11 cellular contexts compared by ENCODE assay signal in genomic region chr1:3518256-3518655, GRCh38.
DNase-seq lines count a peak whose midpoint lies in the region; ATAC-seq and TF ChIP-seq lines count a peak whose summit lies in the region.
"Had no signal": no experiment of that assay in that cellular context is flagged by ENCODE, and none has a peak within 500 bp of the region (broad histone marks: within the 10 kb centered on the region; RNA-seq: fewer than 3 reads in every experiment).

No MANE protein-coding gene starts in this region.

- CTCF ChIA-PET in Calu3 (lab: Charles Lee): interaction anchor here (1.1 kb wide), 1 partner anchor 101 kb away, joined by 3 read pairs; no protein-coding TSS in a partner anchor

- H3K27me3 ChIP-seq in RWPE2 (ENCODE audit: insufficient read depth, poor library complexity, severe bottlenecking): no peaks in the 10 kb centered on the region
- H3K27me3 ChIP-seq in dorsolateral prefrontal cortex: no peaks in the 10 kb centered on the region
- no peaks in the 10 kb centered on the region for H3K27me3 ChIP-seq in sigmoid colon

- BruUV-seq in Calu3 (replicated peaks; lab: Mats Ljungman, UMichigan): no TSS peak

- 93 to 95% methylated on average over 12 of the region's 12 CpGs for WGBS in sigmoid colon, 2 donors

- intact Hi-C loops in Calu3 (cut with micrococcal nuclease; ENCODE audit: unreplicated experiment) (no loop called here), dorsolateral prefrontal cortex (cut with DNase I) (no loop called here), sigmoid colon (cut with DNase I) (no loop called here)

- peak; percentile 80 for TF ChIP-seq CTCF in Calu3 (IDR thresholded peaks at IDR 0.05; ENCODE audit: unreplicated experiment)
- TF ChIP-seq CTCF in RWPE2 (IDR thresholded peaks at IDR 0.05; ENCODE audit: poor library complexity, severe bottlenecking): peak; percentile 32
- peak in 46 of 56 donors; percentile 12 to 64 (median 36) for TF ChIP-seq CTCF in dorsolateral prefrontal cortex (IDR thresholded peaks at IDR 0.05 in 54 of 56, conservative IDR thresholded peaks at IDR 0.05 in 2 of 56; ENCODE audit: low read depth in 1 of 56, partially characterized antibody in 56 of 56)
- TF ChIP-seq CTCF in sigmoid colon (IDR thresholded peaks at IDR 0.05): peak in 3 of 4 experiments; percentile 32 to 54 (median 35)

- H3K9me3 Mint-ChIP-seq in Calu3 (ENCODE audit: low read depth, unreplicated experiment): no peaks in the 10 kb centered on the region
- H3K9me3 Mint-ChIP-seq: activated naive CD4-positive, alpha-beta T cell treated with anti-CD3 and anti-CD28 coated beads, Interleukin-2, amount 50 U/mL, for 24 hours had no signal

- H3K4me1 Mint-ChIP-seq in Calu3 (ENCODE audit: low read depth, unreplicated experiment): no peaks in the 10 kb centered on the region
- H3K4me1 Mint-ChIP-seq: activated naive CD4-positive, alpha-beta T cell treated with anti-CD3 and anti-CD28 coated beads, Interleukin-2, amount 50 U/mL, for 24 hours had no signal

- no peaks in the 10 kb centered on the region for H3K27me3 Mint-ChIP-seq in Calu3 (ENCODE audit: unreplicated experiment)
- H3K27me3 Mint-ChIP-seq: activated naive CD4-positive, alpha-beta T cell treated with anti-CD3 and anti-CD28 coated beads, Interleukin-2, amount 50 U/mL, for 24 hours had no signal

- no peak for DNase-seq in Calu3
- no peak for DNase-seq in RWPE2 (ENCODE audit: low spot score)
- no peak for DNase-seq in dorsolateral prefrontal cortex
- no peak for DNase-seq in sigmoid colon
- DNase-seq in HT-29 (ENCODE audit: low spot score): no peak
- DNase-seq: NCI-H2081 had no signal

- H3K4me1 ChIP-seq in RWPE2 (ENCODE audit: insufficient read depth, poor library complexity, severe bottlenecking) (no peaks in the 10 kb centered on the region), sigmoid colon (peaks cover 0 to 18% (median 7%) of the 10 kb centered on the region in 4 donors)

- TF ChIP-seq EP300 in sigmoid colon (IDR thresholded peaks at IDR 0.05): no peak

- no peak for TF ChIP-seq POLR2A in sigmoid colon (IDR thresholded peaks at IDR 0.05)

- H3K4me3 ChIP-seq in RWPE2 (ENCODE audit: severe bottlenecking) (no peak overlapping the region), dorsolateral prefrontal cortex (no peak overlapping the region), sigmoid colon (no peak overlapping the region)
- H3K4me3 ChIP-seq: lung had no signal

- H3K36me3 ChIP-seq in RWPE2 (ENCODE audit: low read depth) (no peaks in the 10 kb centered on the region), sigmoid colon (no peaks in the 10 kb centered on the region)

- H3K27ac Mint-ChIP-seq in Calu3 (ENCODE audit: unreplicated experiment): no peak overlapping the region
- H3K27ac Mint-ChIP-seq: activated naive CD4-positive, alpha-beta T cell treated with anti-CD3 and anti-CD28 coated beads, Interleukin-2, amount 50 U/mL, for 24 hours had no signal

- H3K9me3 ChIP-seq in RWPE2 (ENCODE audit: severe bottlenecking) (no peaks in the 10 kb centered on the region), sigmoid colon (no peaks in the 10 kb centered on the region)

- peaks cover 5% of the 10 kb centered on the region for H3K36me3 Mint-ChIP-seq in Calu3 (ENCODE audit: insufficient read depth, unreplicated experiment)
- H3K36me3 Mint-ChIP-seq: activated naive CD4-positive, alpha-beta T cell treated with anti-CD3 and anti-CD28 coated beads, Interleukin-2, amount 50 U/mL, for 24 hours had no signal

- H3K27ac ChIP-seq in RWPE2 (ENCODE audit: poor library complexity, severe bottlenecking) (no peak overlapping the region), dorsolateral prefrontal cortex (no peak overlapping the region), sigmoid colon (no peak overlapping the region)

- ATAC-seq in RWPE2 (ENCODE audit: low read depth): no peak
- no peak for ATAC-seq in HG03139 (IDR thresholded peaks at IDR 0.05; ENCODE audit: unreplicated experiment)
- no peak for ATAC-seq in HG03039 (IDR thresholded peaks at IDR 0.05; ENCODE audit: unreplicated experiment)
- no peak for ATAC-seq in GM18502 (IDR thresholded peaks at IDR 0.05; ENCODE audit: poor library complexity, unreplicated experiment)

- no peak overlapping the region for H3K4me3 Mint-ChIP-seq in Calu3 (ENCODE audit: low read depth, unreplicated experiment)
- H3K4me3 Mint-ChIP-seq: activated naive CD4-positive, alpha-beta T cell treated with anti-CD3 and anti-CD28 coated beads, Interleukin-2, amount 50 U/mL, for 24 hours had no signal
